Comparison of ENCODE assay signal across 16 cellular contexts in genomic region chr7:114508096-114508495, GRCh38.
DNase-seq lines count a peak whose midpoint lies in the region; ATAC-seq and TF ChIP-seq lines count a peak whose summit lies in the region.
"Had no signal": no experiment of that assay in that cellular context is flagged by ENCODE, and none has a peak within 500 bp of the region (broad histone marks: within the 10 kb centered on the region; RNA-seq: fewer than 3 reads in every experiment).

No MANE protein-coding gene starts in this region.

- H3K4me1 Mint-ChIP-seq in CD4-positive, alpha-beta T cell (ENCODE audit: low read depth): no peaks in the 10 kb centered on the region
- H3K4me1 Mint-ChIP-seq: stimulated activated effector memory CD8-positive, alpha-beta T cell treated with anti-CD3 and anti-CD28 coated beads, Interleukin-12 subunit alpha, Interleukin-12 subunit beta, amount 100 ng/mL, for 72 hours had no signal

- H3K9me3 ChIP-seq in CD4-positive, alpha-beta T cell (ENCODE audit: control insufficient read depth, low read length): no peaks in the 10 kb centered on the region
- H3K9me3 ChIP-seq: neutrophil had no signal

- ATAC-seq in CD4-positive, alpha-beta T cell (ENCODE audit: poor library complexity): no peak
- no peak for ATAC-seq in GM18502 (IDR thresholded peaks at IDR 0.05; ENCODE audit: poor library complexity, unreplicated experiment)
- ATAC-seq: activated CD8-positive, alpha-beta T cell treated with anti-CD3 and anti-CD28 coated beads for 36 hours; SK-N-SH treated with all-trans-retinoic acid at 6 μM for 48 hours; stimulated activated effector memory CD8-positive, alpha-beta T cell treated with anti-CD3 and anti-CD28 coated beads, Interleukin-12 subunit alpha, Interleukin-12 subunit beta, amount 100 ng/mL, for 72 hours had no signal

- H3K27ac ChIP-seq in CD4-positive, alpha-beta T cell (ENCODE audit: low read depth, low read length): no peak overlapping the region
- H3K27ac ChIP-seq: dorsolateral prefrontal cortex, neutrophil had no signal

- H3K27me3 ChIP-seq in CD4-positive, alpha-beta T cell (ENCODE audit: control insufficient read depth, insufficient read depth, low read length): no peaks in the 10 kb centered on the region
- H3K27me3 ChIP-seq: dorsolateral prefrontal cortex, neutrophil had no signal

- CTCF ChIA-PET in CD4-positive, alpha-beta T cell (lab: Charles Lee): no interaction called here

- no peaks in the 10 kb centered on the region for H3K27me3 Mint-ChIP-seq in CD4-positive, alpha-beta T cell
- H3K27me3 Mint-ChIP-seq: activated CD8-positive, alpha-beta T cell treated with anti-CD3 and anti-CD28 coated beads for 36 hours had no signal

- intact Hi-C loops in CD4-positive, alpha-beta T cell (cut with DNase I, micrococcal nuclease): no loop called here

- H3K36me3 Mint-ChIP-seq in CD4-positive, alpha-beta T cell (ENCODE audit: low read depth): no peaks in the 10 kb centered on the region
- H3K36me3 Mint-ChIP-seq: stimulated activated effector memory CD8-positive, alpha-beta T cell treated with anti-CD3 and anti-CD28 coated beads, Interleukin-12 subunit alpha, Interleukin-12 subunit beta, amount 100 ng/mL, for 72 hours had no signal

- H3K4me3 ChIP-seq in epithelial cell of proximal tubule (ENCODE audit: low read depth, low read length): no peak overlapping the region
- H3K4me3 ChIP-seq: dorsolateral prefrontal cortex had no signal

- POLR2A ChIA-PET in CD4-positive, alpha-beta T cell (lab: Charles Lee): no interaction called here

- H3K4me3 Mint-ChIP-seq in CD4-positive, alpha-beta T cell: no peak overlapping the region
- H3K4me3 Mint-ChIP-seq: activated CD8-positive, alpha-beta T cell treated with anti-CD3 and anti-CD28 coated beads for 36 hours; stimulated activated effector memory CD8-positive, alpha-beta T cell treated with anti-CD3 and anti-CD28 coated beads, Interleukin-12 subunit alpha, Interleukin-12 subunit beta, amount 100 ng/mL, for 72 hours had no signal

- DNase-seq in AG20443 (ENCODE audit: low spot score): peak; percentile 15
- DNase-seq in LHCN-M2 (ENCODE audit: low read depth): peak; percentile 48
- DNase-seq in epithelial cell of proximal tubule (ENCODE audit: low read depth): peak; percentile 36
- peak; percentile 44 for DNase-seq in myocyte (ENCODE audit: low read depth)
- no peak for DNase-seq in CD4-positive, alpha-beta T cell
- no peak for DNase-seq in NCI-H526 treated with DMSO at 0.1 percent for 48 hours (lab: John Stamatoyannopoulos, UW)
- DNase-seq in activated naive CD4-positive, alpha-beta T cell (lab: John Stamatoyannopoulos, UW): no peak
- DNase-seq: activated CD8-positive, alpha-beta T cell treated with anti-CD3 and anti-CD28 coated beads for 36 hours; amygdala; DMS79 treated with DMSO at 0.1 percent for 48 hours; dorsolateral prefrontal cortex; NCI-H1105 treated with DMSO at 0.1 percent for 48 hours had no signal

- H3K27ac Mint-ChIP-seq in CD4-positive, alpha-beta T cell: no peak overlapping the region
- H3K27ac Mint-ChIP-seq: activated CD8-positive, alpha-beta T cell treated with anti-CD3 and anti-CD28 coated beads for 36 hours; stimulated activated effector memory CD8-positive, alpha-beta T cell treated with anti-CD3 and anti-CD28 coated beads, Interleukin-12 subunit alpha, Interleukin-12 subunit beta, amount 100 ng/mL, for 72 hours had no signal

- TF ChIP-seq CTCF in epithelial cell of proximal tubule (conservative IDR thresholded peaks at IDR 0.05; ENCODE audit: low read depth, low read length): no peak
- no peak for TF ChIP-seq CTCF in CD4-positive, alpha-beta T cell (IDR thresholded peaks at IDR 0.05)

- no peaks in the 10 kb centered on the region for H3K9me3 Mint-ChIP-seq in CD4-positive, alpha-beta T cell
- H3K9me3 Mint-ChIP-seq: stimulated activated effector memory CD8-positive, alpha-beta T cell treated with anti-CD3 and anti-CD28 coated beads, Interleukin-12 subunit alpha, Interleukin-12 subunit beta, amount 100 ng/mL, for 72 hours had no signal

Comparison
In these comparisons a context has a peak if more than half of its experiments do, and no peak if none do; other contexts are left out.
1. DNase-seq: peak in AG20443 (single experiment), LHCN-M2 (single experiment), epithelial cell of proximal tubule (single experiment) and myocyte (single experiment); none in CD4-positive, alpha-beta T cell (0 of 10), NCI-H526 treated with DMSO at 0.1 percent for 48 hours (single experiment) and activated naive CD4-positive, alpha-beta T cell (0 of 4).